8 cellular contexts compared by ENCODE assay signal in the genomic region with DNA sequence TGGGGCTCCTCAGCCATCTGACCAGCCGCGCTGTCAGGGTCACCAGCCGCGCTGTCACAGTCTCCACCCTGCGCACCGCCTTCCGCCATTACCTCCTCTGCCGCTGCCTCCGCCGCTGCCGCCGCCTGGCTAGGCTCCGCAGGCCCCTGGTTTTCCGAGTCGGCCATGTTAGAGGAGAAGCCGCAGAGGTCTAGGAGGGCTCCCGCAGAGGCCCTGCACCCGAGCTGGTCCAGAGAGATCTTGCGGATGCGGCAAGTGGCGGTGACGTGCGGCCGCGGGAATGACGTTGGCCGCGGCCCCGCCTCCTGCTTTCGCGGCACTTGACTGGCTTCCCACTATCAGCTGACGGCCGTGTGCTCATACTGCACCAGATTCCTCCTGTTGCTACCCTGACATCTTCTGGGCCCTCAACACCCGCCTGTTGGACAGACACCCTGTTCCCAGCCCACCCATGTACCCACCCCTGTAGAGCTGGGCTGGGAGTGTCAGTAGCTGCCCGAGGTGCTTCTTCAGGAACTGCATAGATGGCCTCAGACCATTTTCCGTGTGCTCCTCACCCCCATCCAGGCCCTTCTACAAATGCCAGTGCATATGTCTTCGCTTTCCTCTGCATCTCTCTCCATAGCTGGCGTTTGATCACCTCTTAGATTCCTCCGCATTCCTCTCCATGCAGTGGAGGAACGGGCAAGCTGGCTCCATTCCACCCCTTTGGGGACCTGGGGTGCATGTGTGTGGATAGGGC. TPM values are rescaled to one million over a fixed set of nuclear protein-coding genes. Genes with fewer than 3 reads are reported as not detected.
A peak's percentile ranks its signal among the peaks of the same experiment; 100 is the strongest.
DNase-seq lines count a peak whose midpoint lies in the region; ATAC-seq, FAIRE-seq and TF ChIP-seq lines count a peak whose summit lies in the region.

A gene with protein sequence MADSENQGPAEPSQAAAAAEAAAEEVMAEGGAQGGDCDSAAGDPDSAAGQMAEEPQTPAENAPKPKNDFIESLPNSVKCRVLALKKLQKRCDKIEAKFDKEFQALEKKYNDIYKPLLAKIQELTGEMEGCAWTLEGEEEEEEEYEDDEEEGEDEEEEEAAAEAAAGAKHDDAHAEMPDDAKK (minus strand): TSS at position 242 of the 742 bp plus-strand sequence. CDS start 75 bp downstream, at position 167.

- H3K36me3 Mint-ChIP-seq in central memory CD8-positive, alpha-beta T cell (ENCODE audit: insufficient read depth), result peaks cover 18% of the 10 kb centered on the region

- no peaks in the 10 kb centered on the region for H3K27me3 ChIP-seq in MG63

- FAIRE-seq in H54 (lab: Jason Lieb, UNC), result no peak
- no peak for FAIRE-seq in D721Med (lab: Jason Lieb, UNC)

- H3K27me3 Mint-ChIP-seq in central memory CD8-positive, alpha-beta T cell, result no peaks in the 10 kb centered on the region

- TF ChIP-seq CTCF in D721Med (IDR thresholded peaks at IDR 0.05; ENCODE audit: insufficient read depth, missing control alignments), result no peak

- peak; percentile 32; the same call in 1 of the 2 replicates for TF ChIP-seq POLR2A in H54 (IDR thresholded peaks at IDR 0.05; ENCODE audit: low read depth, low read length)

- H3K4me3 Mint-ChIP-seq in central memory CD8-positive, alpha-beta T cell, result peak within 1 kb of the TSS; percentile 90

- H3K9me3 ChIP-seq in ES-I3 (ENCODE audit: control insufficient read depth, insufficient read depth, low read length), result no peaks in the 10 kb centered on the region
- no peaks in the 10 kb centered on the region for H3K9me3 ChIP-seq in MG63

- H3K27ac Mint-ChIP-seq in central memory CD8-positive, alpha-beta T cell (ENCODE audit: low read depth), result peak within 1 kb of the TSS; percentile 94

- no peaks in the 10 kb centered on the region for H3K4me1 ChIP-seq in ES-I3 (ENCODE audit: insufficient read depth, low read length)

- no peaks in the 10 kb centered on the region for H3K9me3 Mint-ChIP-seq in central memory CD8-positive, alpha-beta T cell

- ATAC-seq in activated CD4-positive, CD25-positive, alpha-beta regulatory T cell treated with anti-CD3 and anti-CD28 coated beads, Interleukin-2, amount 50 U/mL, for 24 hours, result peak; percentile 83 to 95
- ATAC-seq in central memory CD8-positive, alpha-beta T cell (replicated peaks; ENCODE audit: extremely low read depth, poor library complexity, severe bottlenecking), result peak; percentile 92

- peaks cover 25% of the 10 kb centered on the region for H3K4me1 Mint-ChIP-seq in central memory CD8-positive, alpha-beta T cell

- peak within 1 kb of the TSS; percentile 56 for H3K4me3 ChIP-seq in MG63

- H3K36me3 ChIP-seq in ES-I3 (ENCODE audit: insufficient read depth, low read length) (no peaks in the 10 kb centered on the region), MG63 (no peaks in the 10 kb centered on the region)

- DNase-seq in H54 (ENCODE audit: insufficient read length, low spot score) (no peak), MG63 (peak; percentile 36), kidney glomerular epithelial cell (lab: John Stamatoyannopoulos, UW) (peak; percentile 17), D721Med (ENCODE audit: insufficient read length, low spot score) (no peak)
- peak; percentile 55 to 71 for DNase-seq in central memory CD8-positive, alpha-beta T cell (ENCODE audit: low spot score in 2 of 2)
- peak; percentile 1 to 18 for DNase-seq in stimulated activated CD4-positive, alpha-beta T cell treated with anti-CD3 and anti-CD28 coated beads, Interleukin-1b, Interleukin-23, amount 100 ng/mL, for 1 hour (ENCODE audit: low read depth in 2 of 2)

- peak within 1 kb of the TSS; percentile 34; the same call in 1 of the 2 replicates for H3K9ac ChIP-seq in ES-I3 (ENCODE audit: low read depth, low read length)

RNA-seq across cellular contexts. Expression of the gene that starts here (rescaled TPM):
- total RNA-seq in MG63 (2014; rRNA removed; shearing (Covaris generic); ENCODE audit: low replicate concordance), result 0.26 and 10.2 TPM in 2 replicates

Comparison
In these comparisons a context has a peak if more than half of its experiments do, and no peak if none do; other contexts are left out.
1. DNase-seq: peak in MG63 (single experiment), central memory CD8-positive, alpha-beta T cell (2 of 2), kidney glomerular epithelial cell (single experiment) and stimulated activated CD4-positive, alpha-beta T cell treated with anti-CD3 and anti-CD28 coated beads, Interleukin-1b, Interleukin-23, amount 100 ng/mL, for 1 hour (2 of 2); none in H54 (single experiment) and D721Med (single experiment).